20 cellular contexts compared by ENCODE assay signal in the genomic region with DNA sequence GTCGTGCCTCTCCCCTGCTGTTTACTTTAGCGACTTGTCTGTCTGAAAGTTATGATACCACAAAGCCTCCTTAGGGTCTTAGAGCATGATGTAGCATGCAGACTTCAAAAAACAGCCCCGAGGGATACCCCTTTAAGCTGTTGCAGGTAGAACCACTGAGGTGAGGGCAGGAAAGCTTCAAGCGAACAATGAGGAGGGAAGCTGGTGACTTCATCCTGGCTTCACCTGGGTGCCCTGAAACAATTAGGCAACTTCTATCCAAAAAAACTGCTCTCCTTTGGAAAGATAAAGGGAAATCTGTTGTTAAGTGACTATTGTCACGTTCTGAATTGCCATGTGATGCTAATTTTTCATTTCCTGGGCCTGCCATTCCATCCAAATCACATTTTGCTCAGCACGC.
DNase-seq lines count a peak whose midpoint lies in the region; ATAC-seq, FAIRE-seq and TF ChIP-seq lines count a peak whose summit lies in the region.
"Had no signal": no experiment of that assay in that cellular context is flagged by ENCODE, and none has a peak within 500 bp of the region (broad histone marks: within the 10 kb centered on the region; RNA-seq: fewer than 3 reads in every experiment).

No MANE protein-coding gene starts in this region.

- TF ChIP-seq EP300 in H1 (IDR thresholded peaks at IDR 0.05; ENCODE audit: borderline replicate concordance in 1 of 2, low read depth in 2 of 2, low read length in 2 of 2) = no peak

- no peak for ATAC-seq in HG03432 (IDR thresholded peaks at IDR 0.05; ENCODE audit: unreplicated experiment)
- ATAC-seq: SK-N-SH treated with all-trans-retinoic acid at 6 μM for 48 hours had no signal

- H2AFZ ChIP-seq in H1 (ENCODE audit: low read length) (peak overlapping the region; percentile 42; the same call in 1 of the 2 replicates), neuronal stem cell (ENCODE audit: low read length) (peak overlapping the region; percentile 26)

- H3K56ac ChIP-seq in H1 (replicated peaks; ENCODE audit: insufficient read length, low read depth, low read length) = no peak overlapping the region

- no peaks in the 10 kb centered on the region for H3K79me2 ChIP-seq in H1 (ENCODE audit: control insufficient read depth in 1 of 2, insufficient read depth in 2 of 2, low read length in 2 of 2)

- H3K23ac ChIP-seq in H1 (ENCODE audit: insufficient read length) (no peak overlapping the region), neuronal stem cell (ENCODE audit: low read depth, low read length, poor library complexity) (no peak overlapping the region)

- no peak overlapping the region for H3K27ac ChIP-seq in H1 (ENCODE audit: low read depth, low read length)
- H3K27ac ChIP-seq in neuronal stem cell (replicated peaks; ENCODE audit: low read length) = no peak overlapping the region
- no peak overlapping the region for H3K27ac ChIP-seq in thyroid gland
- H3K27ac ChIP-seq: 22Rv1, BLaER1 had no signal

- POLR2A ChIA-PET in H1 (lab: Charles Lee; ENCODE audit: partially characterized antibody) = interaction anchor here (0.7 kb wide), 1 partner anchor 9 kb away, joined by 3 read pairs; no protein-coding TSS in a partner anchor

- H2BK20ac ChIP-seq in H1 (ENCODE audit: low read length) = 0 out of 2 replicates have a peak overlapping the region, but pooled peaks have one; percentile 15

- H2BK120ac ChIP-seq in H1 (replicated peaks; ENCODE audit: low read depth, low read length) (no peak overlapping the region), neuronal stem cell (ENCODE audit: low read depth, low read length) (no peak overlapping the region)

- H3K9ac ChIP-seq in H1 (replicated peaks in 1 of 4; ENCODE audit: extremely low read depth in 1 of 4, low read depth in 3 of 4, low read length in 3 of 4) = no peak overlapping the region
- H3K9ac ChIP-seq in neuronal stem cell (ENCODE audit: low read depth, low read length, poor library complexity) = no peak overlapping the region
- H3K9ac ChIP-seq: BLaER1 had no signal

- H3K27me3 ChIP-seq in H1 (replicated peaks in 1 of 4; ENCODE audit: control insufficient read depth in 3 of 4, extremely low read depth in 1 of 4, insufficient read depth in 3 of 4, low read length in 3 of 4) (no peaks in the 10 kb centered on the region), neuronal stem cell (ENCODE audit: control insufficient read depth in 3 of 3, insufficient read depth in 3 of 3, low read depth in 1 of 3, low read length in 3 of 3) (no peaks in the 10 kb centered on the region), thyroid gland (no peaks in the 10 kb centered on the region)
- H3K27me3 ChIP-seq: BLaER1 had no signal

- H3K14ac ChIP-seq in H1 (ENCODE audit: insufficient read length) (no peak overlapping the region), neuronal stem cell (ENCODE audit: low read length) (no peak overlapping the region)

- H2BK15ac ChIP-seq in H1 (ENCODE audit: low read length) (no peak overlapping the region), neuronal stem cell (ENCODE audit: low read length) (no peak overlapping the region)

- H4K91ac ChIP-seq in H1 (replicated peaks; ENCODE audit: insufficient read length, low read length) = no peak overlapping the region
- no peak overlapping the region for H4K91ac ChIP-seq in neuronal stem cell (ENCODE audit: low read depth, low read length, poor library complexity)

- no peak for TF ChIP-seq RAD21 in H1 (IDR thresholded peaks at IDR 0.05 in 1 of 2, conservative IDR thresholded peaks at IDR 0.05 in 1 of 2; ENCODE audit: low read depth in 2 of 2, low read length in 2 of 2)

- H2BK5ac ChIP-seq in H1 (ENCODE audit: low read depth, low read length) (no peak overlapping the region; the same call in 1 of the 2 replicates), neuronal stem cell (ENCODE audit: low read length) (no peak overlapping the region)

- H2AK5ac ChIP-seq in H1 (ENCODE audit: low read depth, low read length) = no peak overlapping the region
- H2AK5ac ChIP-seq in neuronal stem cell (ENCODE audit: low read depth, low read length) = no peak overlapping the region

- no peak overlapping the region for H4K5ac ChIP-seq in H1 (ENCODE audit: insufficient read length, low read depth, low read length)

- H3K4me3 ChIP-seq in H1 (ENCODE audit: extremely low read depth in 1 of 4, insufficient read depth in 2 of 4, low read depth in 3 of 4, low read length in 4 of 4) (no peak overlapping the region), neuronal stem cell (ENCODE audit: low read length in 2 of 2) (no peak overlapping the region), thyroid gland (replicated peaks in 1 of 3) (no peak overlapping the region)
- H3K4me3 ChIP-seq: BLaER1 had no signal

- H3K23me2 ChIP-seq in H1 (ENCODE audit: low read depth, low read length) = no peaks in the 10 kb centered on the region

- H4K20me1 ChIP-seq in H1 (replicated peaks in 1 of 2; ENCODE audit: control insufficient read depth in 1 of 2, insufficient read depth in 2 of 2, low read length in 2 of 2) = no peaks in the 10 kb centered on the region
- H4K20me1 ChIP-seq: BLaER1 had no signal

- 40% methylated on average over 6 of the region's 6 CpGs; no CpG with 5 or more reads in 1 of the 2 experiments for WGBS in H1 (ENCODE audit: extremely low coverage in 1 of 2, insufficient coverage in 1 of 2, insufficient read length in 1 of 2, insufficient replicate concordance in 2 of 2, low coverage in 1 of 2, low lambda C conversion rate in 2 of 2, missing lambda C conversion rate in 1 of 2), 2 experiments
- WGBS in neuronal stem cell (ENCODE audit: extremely low coverage in 2 of 2, insufficient read length in 2 of 2, insufficient replicate concordance in 1 of 2), 2 donors = no CpG with 5 or more reads among the region's 6 CpGs
- WGBS in thyroid gland, 2 donors = 56% methylated on average over 6 of the region's 6 CpGs

- TF ChIP-seq CTCF in H1 (IDR thresholded peaks at IDR 0.05; ENCODE audit: control extremely low read depth in 1 of 3, insufficient read depth in 1 of 3, low read depth in 1 of 3, low read length in 3 of 3) (no peak), thyroid gland (IDR thresholded peaks at IDR 0.05) (no peak)

- no peak for TF ChIP-seq POLR2A in H1 (IDR thresholded peaks at IDR 0.05; ENCODE audit: control extremely low read depth in 1 of 2, low read depth in 2 of 2, low read length in 2 of 2)
- TF ChIP-seq POLR2A in thyroid gland (IDR thresholded peaks at IDR 0.05) = no peak
- no peak for TF ChIP-seq POLR2A in erythroblast (IDR thresholded peaks at IDR 0.05; ENCODE audit: low read length)

- no peak overlapping the region for H4K8ac ChIP-seq in H1 (ENCODE audit: extremely low read depth, insufficient read depth, low read length)
- H4K8ac ChIP-seq in neuronal stem cell (ENCODE audit: low read depth, low read length) = no peak overlapping the region

- H3K18ac ChIP-seq in H1 (ENCODE audit: extremely low read depth, low read length) (no peak overlapping the region), neuronal stem cell (ENCODE audit: low read length) (no peak overlapping the region)

- H2BK12ac ChIP-seq in H1 (ENCODE audit: low read depth, low read length) (no peak overlapping the region), neuronal stem cell (ENCODE audit: low read length) (no peak overlapping the region)

- no peaks in the 10 kb centered on the region for H3K36me3 ChIP-seq in H1 (ENCODE audit: control insufficient read depth in 2 of 4, insufficient read depth in 4 of 4, low read length in 3 of 4)
- no peaks in the 10 kb centered on the region for H3K36me3 ChIP-seq in neuronal stem cell (replicated peaks in 1 of 2; ENCODE audit: control insufficient read depth in 2 of 2, insufficient read depth in 2 of 2, low read length in 2 of 2)
- H3K36me3 ChIP-seq in thyroid gland = no peaks in the 10 kb centered on the region
- H3K36me3 ChIP-seq: BLaER1 had no signal

- intact Hi-C loops in thyroid gland (cut with DNase I) = no loop called here

- H3K9me3 ChIP-seq in H1 (ENCODE audit: insufficient read depth in 2 of 2, low read depth in 1 of 2, low read length in 1 of 2) (no peaks in the 10 kb centered on the region), neuronal stem cell (replicated peaks in 1 of 2; ENCODE audit: control insufficient read depth in 2 of 2, insufficient read depth in 1 of 2, low read depth in 1 of 2, low read length in 2 of 2) (peaks cover 2 to 5% of the 10 kb centered on the region in 2 donors), thyroid gland (no peaks in the 10 kb centered on the region)
- H3K9me3 ChIP-seq: BLaER1 had no signal

- H3K4me1 ChIP-seq in H1 (replicated peaks in 1 of 4; ENCODE audit: control insufficient read depth in 3 of 4, insufficient read depth in 4 of 4, low read length in 3 of 4) (peaks cover 3 to 24% (median 12%) of the 10 kb centered on the region in 4 experiments; a peak in 5 of 7 replicates), neuronal stem cell (ENCODE audit: control insufficient read depth in 2 of 2, insufficient read depth in 1 of 2, low read depth in 1 of 2, low read length in 2 of 2) (peaks cover 9 to 19% of the 10 kb centered on the region in 2 donors), thyroid gland (no peaks in the 10 kb centered on the region)
- H3K4me1 ChIP-seq: BLaER1 had no signal

- H3K4me2 ChIP-seq in H1 (ENCODE audit: insufficient read depth in 1 of 2, low read depth in 2 of 2, low read length in 2 of 2) = peak overlapping the region in 1 of 2 experiments; percentile 3; a peak in 1 of 4 replicates
- H3K4me2 ChIP-seq in neuronal stem cell (ENCODE audit: insufficient read depth, low read length, poor library complexity, severe bottlenecking) = no peak overlapping the region
- H3K4me2 ChIP-seq: BLaER1 had no signal

- FAIRE-seq in H1 (lab: Jason Lieb, UNC) = peak; percentile 69
- FAIRE-seq: H54, RCC 7860 had no signal

- DNase-seq in NCI-H1436 treated with DMSO at 0.1 percent for 48 hours (lab: John Stamatoyannopoulos, UW) = peak; percentile 21
- DNase-seq in NCI-H1436 (lab: John Stamatoyannopoulos, UW) = no peak
- peak; percentile 3 for DNase-seq in NCI-H2171 (lab: John Stamatoyannopoulos, UW)
- DNase-seq in H1 (ENCODE audit: low read depth in 1 of 2, low spot score in 2 of 2) = no peak
- DNase-seq in neuronal stem cell (ENCODE audit: low spot score) = no peak
- no peak for DNase-seq in thyroid gland
- no peak for DNase-seq in erythroblast (lab: John Stamatoyannopoulos, UW)
- DNase-seq: CD8-positive, alpha-beta memory T cell; GF-D8; KBM-7; NCI-H1105; NCI-H2107; NCI-H510A treated with DMSO at 0.1 percent for 48 hours; SHP77 had no signal

- CTCF ChIA-PET in H1 (lab: Charles Lee; ENCODE audit: partially characterized antibody) = no interaction called here

- H3K4ac ChIP-seq in H1 (replicated peaks; ENCODE audit: insufficient read length, low read depth, low read length) = no peak overlapping the region
- no peak overlapping the region for H3K4ac ChIP-seq in neuronal stem cell (ENCODE audit: low read length)

- H3K79me1 ChIP-seq in H1 (ENCODE audit: low read depth, low read length) (no peaks in the 10 kb centered on the region), neuronal stem cell (ENCODE audit: low read depth, low read length) (no peaks in the 10 kb centered on the region)

TF ChIP-seq in H1, 55 proteins besides CTCF, POLR2A, EP300 and RAD21 (continues in another document):
- no peak for TF ChIP-seq HDAC2 (IDR thresholded peaks at IDR 0.05; ENCODE audit: borderline replicate concordance in 1 of 2, low read depth in 2 of 2, low read length in 2 of 2)
- no peak for TF ChIP-seq YY1 (IDR thresholded peaks at IDR 0.05; ENCODE audit: low read depth, low read length)
- no peak for TF ChIP-seq TAF1 (IDR thresholded peaks at IDR 0.05; ENCODE audit: low read depth, low read length)

Comparison
In these comparisons a context has a peak if more than half of its experiments do, and no peak if none do; other contexts are left out.
1. DNase-seq: peak in NCI-H1436 treated with DMSO at 0.1 percent for 48 hours (single experiment) and NCI-H2171 (single experiment); none in NCI-H1436 (single experiment), H1 (0 of 2), neuronal stem cell (single experiment), thyroid gland (0 of 2) and erythroblast (0 of 2).